In the genomic region with DNA sequence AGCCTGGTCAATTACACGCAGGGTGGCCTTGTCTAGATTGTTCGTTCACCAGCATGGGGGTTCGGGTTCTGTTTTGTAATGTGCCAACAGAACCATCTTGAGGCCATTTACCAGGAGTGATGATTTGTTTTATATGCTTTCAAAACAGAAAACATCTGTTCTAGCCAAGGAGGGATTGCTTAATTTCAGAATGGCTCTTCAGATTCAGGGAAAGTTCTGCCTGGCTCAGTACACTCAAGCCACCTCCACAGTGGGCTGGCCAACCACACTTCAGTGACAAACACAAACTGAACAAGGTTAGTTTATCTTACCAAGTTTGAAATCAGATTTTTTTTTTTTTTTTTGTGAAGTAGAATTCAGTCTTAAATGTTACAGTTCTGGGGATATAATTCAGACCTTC, we compare ENCODE assay signal across 14 cellular contexts. TPM values are rescaled to one million over a fixed set of nuclear protein-coding genes. Genes with fewer than 3 reads are reported as not detected.
A peak's percentile ranks its signal among the peaks of the same experiment; 100 is the strongest.
DNase-seq lines count a peak whose midpoint lies in the region; ATAC-seq and TF ChIP-seq lines count a peak whose summit lies in the region.
"Had no signal": no experiment of that assay in that cellular context is flagged by ENCODE, and none has a peak within 500 bp of the region (broad histone marks: within the 10 kb centered on the region; RNA-seq: fewer than 3 reads in every experiment).

No MANE protein-coding gene starts in this region.

- peaks cover 15% of the 10 kb centered on the region for H3K36me3 ChIP-seq in osteoblast (ENCODE audit: insufficient read depth, low read length)

- peaks cover 0 to 2% (median 0%) of the 10 kb centered on the region in 7 donors for H3K9me3 Mint-ChIP-seq in CD14-positive monocyte
- H3K9me3 Mint-ChIP-seq: activated naive CD4-positive, alpha-beta T cell treated with anti-CD3 and anti-CD28 coated beads, Interleukin-2, amount 50 U/mL, for 72 hours; memory B cell had no signal

- H3K4me3 ChIP-seq in fibroblast of pulmonary artery (replicated peaks; ENCODE audit: low read depth, low read length) (no peak overlapping the region), osteoblast (ENCODE audit: insufficient read depth, low read length) (no peak overlapping the region)

- intact Hi-C loops in CD14-positive monocyte (cut with micrococcal nuclease) = no loop called here

- DNase-seq in AG08395 (ENCODE audit: low spot score) (peak; percentile 50), NCI-H524 treated with DMSO at 0.1 percent for 48 hours (lab: John Stamatoyannopoulos, UW) (peak; percentile 10), fibroblast of pulmonary artery (ENCODE audit: low read depth) (peak; percentile 63), osteoblast (ENCODE audit: insufficient read length, low spot score, missing footprints) (peak; percentile 58), CD14-positive monocyte (ENCODE audit: low spot score) (no peak), HT-29 (ENCODE audit: low spot score) (no peak)
- DNase-seq in stimulated activated CD4-positive, alpha-beta T cell treated with anti-CD3 and anti-CD28 coated beads, Interleukin-2, amount 100 ng/mL, for 24 hours = no peak
- DNase-seq: DMS79 treated with DMSO at 0.1 percent for 48 hours; erythroblast; stimulated activated CD4-positive, alpha-beta T cell treated with anti-CD3 and anti-CD28 coated beads, Interleukin-12 subunit alpha, Interleukin-12 subunit beta, amount 100 ng/mL, for 4 hours had no signal

- TF ChIP-seq CTCF in fibroblast of pulmonary artery (IDR thresholded peaks at IDR 0.05; ENCODE audit: low read length, missing control alignments) (no peak), osteoblast (IDR thresholded peaks at IDR 0.05; ENCODE audit: extremely low read depth, low read depth, low read length) (no peak), CD14-positive monocyte (IDR thresholded peaks at IDR 0.05) (no peak)

- peak overlapping the region; percentile 44 for H3K4me2 ChIP-seq in osteoblast (ENCODE audit: insufficient read depth, low read length)

- peak overlapping the region; percentile 53 for H3K27ac ChIP-seq in osteoblast (ENCODE audit: low read depth, low read length)

- peaks cover 21% of the 10 kb centered on the region for H3K4me1 Mint-ChIP-seq in CD14-positive monocyte

- peaks cover 22% of the 10 kb centered on the region for H3K4me1 ChIP-seq in osteoblast (ENCODE audit: insufficient read depth, low read length)

- H2AFZ ChIP-seq in osteoblast (ENCODE audit: low read length) = no peak overlapping the region

- no peak overlapping the region for H3K4me3 Mint-ChIP-seq in CD14-positive monocyte
- H3K4me3 Mint-ChIP-seq: B cell, memory B cell had no signal

- peaks cover 94% of the 10 kb centered on the region for H3K79me2 ChIP-seq in osteoblast (ENCODE audit: insufficient read depth, low read length)

- H3K9me3 ChIP-seq in osteoblast (ENCODE audit: low read depth, low read length) = no peaks in the 10 kb centered on the region

- ATAC-seq in HG03378 (IDR thresholded peaks at IDR 0.05; ENCODE audit: unreplicated experiment) = no peak
- ATAC-seq: activated naive CD4-positive, alpha-beta T cell treated with anti-CD3 and anti-CD28 coated beads, Interleukin-2, amount 50 U/mL, for 72 hours had no signal

- peaks cover 11 to 14% of the 10 kb centered on the region in 2 donors for H3K36me3 Mint-ChIP-seq in CD14-positive monocyte
- H3K36me3 Mint-ChIP-seq: activated naive CD4-positive, alpha-beta T cell treated with anti-CD3 and anti-CD28 coated beads, Interleukin-2, amount 50 U/mL, for 72 hours had no signal

- peak overlapping the region in 1 of 7 donors; percentile 56 for H3K27ac Mint-ChIP-seq in CD14-positive monocyte
- H3K27ac Mint-ChIP-seq: activated naive CD4-positive, alpha-beta T cell treated with anti-CD3 and anti-CD28 coated beads, Interleukin-2, amount 50 U/mL, for 72 hours; B cell; memory B cell had no signal

- peaks cover 0 to 3% (median 0%) of the 10 kb centered on the region in 3 donors for H3K27me3 Mint-ChIP-seq in CD14-positive monocyte (ENCODE audit: low read depth in 3 of 3)
- H3K27me3 Mint-ChIP-seq: B cell, memory B cell had no signal

- H3K27me3 ChIP-seq in osteoblast (ENCODE audit: insufficient read depth, low read length) = no peaks in the 10 kb centered on the region

- H4K20me1 ChIP-seq in osteoblast (ENCODE audit: insufficient read depth, low read length) = peaks cover 8% of the 10 kb centered on the region

RNA-seq across cellular contexts. Expression of gene SMS, which starts 23.2 kb away (rescaled TPM):
- total RNA-seq in osteoblast = 69.2 and 76.0 TPM in 2 replicates
- 10 to 100 TPM; 70.8 to 75.4 TPM for polyA plus RNA-seq in CD14-positive monocyte
- 134 and 173 TPM in 2 replicates for total RNA-seq in HT-29 (2014; rRNA removed; shearing (Covaris generic))

Comparison
In these comparisons a context has a peak if more than half of its experiments do, and no peak if none do; other contexts are left out.
1. DNase-seq: peak in AG08395 (single experiment), NCI-H524 treated with DMSO at 0.1 percent for 48 hours (single experiment), fibroblast of pulmonary artery (single experiment) and osteoblast (single experiment); none in CD14-positive monocyte (single experiment), HT-29 (single experiment) and stimulated activated CD4-positive, alpha-beta T cell treated with anti-CD3 and anti-CD28 coated beads, Interleukin-2, amount 100 ng/mL, for 24 hours (0 of 2).